Comparison of ENCODE assay signal across 22 cellular contexts in genomic region chr17:79953335-79953734, GRCh38.
DNase-seq lines count a peak whose midpoint lies in the region; ATAC-seq, FAIRE-seq and TF ChIP-seq lines count a peak whose summit lies in the region.
"Had no signal": no experiment of that assay in that cellular context is flagged by ENCODE, and none has a peak within 500 bp of the region (broad histone marks: within the 10 kb centered on the region; RNA-seq: fewer than 3 reads in every experiment).

No MANE protein-coding gene starts in this region.

- H3K9me3 ChIP-seq in HEK293 (ENCODE audit: control insufficient read depth, insufficient read depth, low read depth, low read length) (no peaks in the 10 kb centered on the region), pancreas (no peaks in the 10 kb centered on the region)
- H3K9me3 ChIP-seq: Peyer's patch, SJCRH30 had no signal

- intact Hi-C loops in pancreas (cut with DNase I): no loop called here

- H3K4me1 ChIP-seq in HEK293 (ENCODE audit: control insufficient read depth, insufficient read depth, low read length) (no peaks in the 10 kb centered on the region; the same call in 1 of the 2 replicates), pancreas (peaks cover 33 to 37% (median 33%) of the 10 kb centered on the region in 3 donors)

- H3K27ac ChIP-seq in HEK293 (ENCODE audit: extremely low read depth, low read depth, low read length) (no peak overlapping the region), coronary artery (no peak overlapping the region), pancreas (peak overlapping the region in 3 of 4 donors; percentile 34 to 85 (median 45))
- H3K27ac ChIP-seq: C4-2B, Peyer's patch, SJCRH30 had no signal

- DNase-seq in coronary artery (ENCODE audit: low spot score) (peak; percentile 16), pancreas (peak in 1 of 6 donors; percentile 9), NCI-H2227 treated with DMSO at 0.1 percent for 48 hours (lab: John Stamatoyannopoulos, UW) (no peak), retina (no peak), NCI-H1417 treated with DMSO at 0.1 percent for 48 hours (lab: John Stamatoyannopoulos, UW) (no peak)
- DNase-seq: EL, GF-D8, HFFc6, Karpas-422, MV-4-11, NCI-H1105 treated with DMSO at 0.1 percent for 48 hours, NCI-H1694, NCI-H2171, NCI-H524 treated with DMSO at 0.1 percent for 48 hours, NCI-H82, SJCRH30 had no signal

- H3K36me3 ChIP-seq in HEK293 (ENCODE audit: control insufficient read depth in 2 of 2, insufficient read depth in 1 of 2, low read length in 2 of 2): peaks cover 0 to 21% of the 10 kb centered on the region in 2 experiments; a peak in 1 of 3 replicates
- H3K36me3 ChIP-seq in pancreas: peaks cover 0 to 13% (median 0%) of the 10 kb centered on the region in 3 donors
- H3K36me3 ChIP-seq: SJCRH30 had no signal

- no peaks in the 10 kb centered on the region for H3K27me3 ChIP-seq in pancreas
- H3K27me3 ChIP-seq: Peyer's patch, SJCRH30 had no signal

- no peak for ATAC-seq in pancreas
- no peak for ATAC-seq in HG03521 (IDR thresholded peaks at IDR 0.05; ENCODE audit: unreplicated experiment)

- TF ChIP-seq CTCF in HEK293 (tag by site-specific recombination; IDR thresholded peaks at IDR 0.05) (no peak), coronary artery (IDR thresholded peaks at IDR 0.05) (no peak), pancreas (IDR thresholded peaks at IDR 0.05) (no peak)

- POLR2A ChIA-PET in HEK293 (lab: Yijun Ruan, JAX): no interaction called here

- CTCF ChIA-PET in HEK293 (lab: Yijun Ruan, JAX): interaction anchor here (0.6 to 7.1 kb wide), 4 partner anchors 18 to 212 kb away, joined by 4 to 43 read pairs (median 4); no protein-coding TSS in a partner anchor

- no peak overlapping the region for H3K4me3 ChIP-seq in HEK293 (ENCODE audit: low read depth, low read length)
- H3K4me3 ChIP-seq in coronary artery: no peak overlapping the region
- H3K4me3 ChIP-seq in pancreas: no peak overlapping the region
- H3K4me3 ChIP-seq: Peyer's patch, SJCRH30 had no signal

- no peak for FAIRE-seq in pancreas (lab: Jason Lieb, UNC)
- FAIRE-seq: D721Med, GM19239 had no signal

TF ChIP-seq in HEK293, 187 proteins besides CTCF, POLR2A, EP300 and RAD21:
- no peak for TF ChIP-seq ZXDB (tag by site-specific recombination; IDR thresholded peaks at IDR 0.05)
- TF ChIP-seq ZNF768 (tag by site-specific recombination; IDR thresholded peaks at IDR 0.05): peak; percentile 92

Comparison
In these comparisons a context has a peak if more than half of its experiments do, and no peak if none do; other contexts are left out.
1. H3K27ac ChIP-seq: peak in pancreas (3 of 4); none in HEK293 (single experiment) and coronary artery (0 of 2).